In genomic region chr1:9593492-9594465, GRCh38 we compare ENCODE assay signal across 1 cellular context.
TF ChIP-seq lines count a peak whose summit lies in the region.

No MANE protein-coding gene starts in this region.

TF ChIP-seq in K562, 482 proteins besides CTCF, POLR2A, EP300 and RAD21 (continued from another document and continues in another):
- no peak for TF ChIP-seq MGA (IDR thresholded peaks at IDR 0.05)
- no peak for TF ChIP-seq ZNF239 (CRISPR knock-in tag; IDR thresholded peaks at IDR 0.05)
- TF ChIP-seq ZNF133 (CRISPR knock-in tag; IDR thresholded peaks at IDR 0.05): no peak
- TF ChIP-seq ZNF639 (CRISPR knock-in tag; conservative IDR thresholded peaks at IDR 0.05 in 1 of 2, IDR thresholded peaks at IDR 0.05 in 1 of 2): no peak
- TF ChIP-seq WHSC1 (IDR thresholded peaks at IDR 0.05; ENCODE audit: low read length): no peak
- TF ChIP-seq ZNF24 (IDR thresholded peaks at IDR 0.05): peak; percentile 31; the same call in 1 of the 2 replicates
- TF ChIP-seq NFIC (IDR thresholded peaks at IDR 0.05): 0 out of 2 replicates have a peak, but pooled peaks have one; percentile 9
- TF ChIP-seq ILF3 (IDR thresholded peaks at IDR 0.05; ENCODE audit: borderline replicate concordance): no peak
- TF ChIP-seq ARID4B (CRISPR knock-in tag; IDR thresholded peaks at IDR 0.05): peak; percentile 43; the same call in 1 of the 2 replicates
- TF ChIP-seq RB1 (IDR thresholded peaks at IDR 0.05; ENCODE audit: low read depth): no peak
- no peak for TF ChIP-seq ZFP91 (CRISPR knock-in tag; IDR thresholded peaks at IDR 0.05)
- peak; percentile 63 for TF ChIP-seq FOXJ3 (CRISPR knock-in tag; IDR thresholded peaks at IDR 0.05)
- 0 out of 2 replicates have a peak, but pooled peaks have one; percentile 25 for TF ChIP-seq BHLHE40 (IDR thresholded peaks at IDR 0.05; ENCODE audit: low read length)
- no peak for TF ChIP-seq LARP7 (IDR thresholded peaks at IDR 0.05)
- TF ChIP-seq MCM3 (IDR thresholded peaks at IDR 0.05): no peak
- TF ChIP-seq NFE2L1 (tag; IDR thresholded peaks at IDR 0.05; ENCODE audit: borderline replicate concordance, low read depth): no peak
- no peak for TF ChIP-seq CAMTA2 (CRISPR knock-in tag; conservative IDR thresholded peaks at IDR 0.05)
- no peak for TF ChIP-seq PBX2 (CRISPR knock-in tag; IDR thresholded peaks at IDR 0.05; ENCODE audit: low read depth)
- TF ChIP-seq PBX2 (tag; conservative IDR thresholded peaks at IDR 0.05; ENCODE audit: low read depth): peak; percentile 67
- TF ChIP-seq TEAD4 (IDR thresholded peaks at IDR 0.05; ENCODE audit: low read length): no peak
- peak; percentile 67; the same call in 1 of the 2 replicates for TF ChIP-seq TEAD4 (CRISPR knock-in tag; IDR thresholded peaks at IDR 0.05; ENCODE audit: borderline replicate concordance)
- 0 out of 2 replicates have a peak, but pooled peaks have one; percentile 11 for TF ChIP-seq POLR2G (IDR thresholded peaks at IDR 0.05; ENCODE audit: low read depth, low read length)
- peak; percentile 73 for TF ChIP-seq PRDM10 (IDR thresholded peaks at IDR 0.05; ENCODE audit: partially characterized antibody)
- no peak for TF ChIP-seq ELF2 (CRISPR knock-in tag; IDR thresholded peaks at IDR 0.05)
